In the genomic region with DNA sequence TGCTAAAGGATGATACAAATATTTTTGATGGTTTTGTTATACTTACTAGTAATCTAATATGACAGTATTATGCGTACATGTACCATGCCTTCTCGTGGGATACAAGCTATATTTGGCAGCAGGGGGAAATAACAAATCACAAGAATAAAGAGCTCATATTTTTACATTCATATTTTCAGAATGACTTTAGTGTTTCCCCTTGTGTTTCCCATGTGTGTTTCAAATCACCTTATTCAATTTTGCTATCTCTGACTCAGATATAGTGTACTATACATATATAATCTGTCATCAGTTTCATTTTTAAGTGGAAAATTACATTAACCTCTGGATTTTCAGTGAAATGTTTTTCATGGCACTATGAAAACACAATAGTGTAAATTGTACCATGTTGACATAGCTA, we compare ENCODE assay signal across 37 cellular contexts.
DNase-seq lines count a peak whose midpoint lies in the region; ATAC-seq, FAIRE-seq and TF ChIP-seq lines count a peak whose summit lies in the region.
"Had no signal": no experiment of that assay in that cellular context is flagged by ENCODE, and none has a peak within 500 bp of the region (broad histone marks: within the 10 kb centered on the region; RNA-seq: fewer than 3 reads in every experiment).

No MANE protein-coding gene starts in this region.

- no peaks in the 10 kb centered on the region for H3K9me3 Mint-ChIP-seq in activated T-helper 1 cell treated with anti-CD3 and anti-CD28 coated beads, Interleukin-12 subunit alpha, Interleukin-12 subunit beta, Interleukin-2, Interleukin-4 antibody, amounts not matched to agents 30 ng/mL and 10 ng/mL and 1 ng/mL, durations not matched to agents 14 hours and 24 hours and 36 hours
- H3K9me3 Mint-ChIP-seq: activated CD4-positive, alpha-beta T cell treated with anti-CD3 and anti-CD28 coated beads, Interleukin-2, amount 10 ng/mL, durations not matched to agents 7 days and 5 days; activated naive CD4-positive, alpha-beta T cell treated with anti-CD3 and anti-CD28 coated beads, Interleukin-2, amount 50 U/mL, for 24 hours; CD8-positive, alpha-beta memory T cell; H9; naive thymus-derived CD8-positive, alpha-beta T cell had no signal

- CTCF ChIA-PET in A549 (lab: Yijun Ruan, JAX) = no interaction called here

- H3K36me3 ChIP-seq in brain microvascular endothelial cell (replicated peaks) = no peaks in the 10 kb centered on the region
- H3K36me3 ChIP-seq: ascending aorta, cardiac muscle cell, colonic mucosa, gastrocnemius medialis, prostate gland, SJCRH30, suprapubic skin, upper lobe of left lung had no signal

- TF ChIP-seq CTCF in A549 (IDR thresholded peaks at IDR 0.05) = no peak
- no peak for TF ChIP-seq CTCF in brain microvascular endothelial cell (IDR thresholded peaks at IDR 0.05; ENCODE audit: low read depth, low read length, missing control alignments)

- intact Hi-C loops in activated T-helper 1 cell treated with anti-CD3 and anti-CD28 coated beads, Interleukin-12 subunit alpha, Interleukin-12 subunit beta, Interleukin-2, Interleukin-4 antibody, amounts not matched to agents 30 ng/mL and 10 ng/mL and 1 ng/mL, durations not matched to agents 14 hours and 24 hours and 36 hours (cut with micrococcal nuclease) = loop anchor here (1.0 to 10.0 kb wide), 3 partner anchors 9 to 346 kb away; a partner anchor contains a TSS

- TF ChIP-seq EP300 in A549 (IDR thresholded peaks at IDR 0.05) = no peak

- ATAC-seq in A549 (no peak), GM18499 (IDR thresholded peaks at IDR 0.05; ENCODE audit: insufficient read depth, unreplicated experiment) (peak; percentile 45), HG02610 (IDR thresholded peaks at IDR 0.05; ENCODE audit: unreplicated experiment) (peak; percentile 91), HG03432 (IDR thresholded peaks at IDR 0.05; ENCODE audit: unreplicated experiment) (peak; percentile 70)
- ATAC-seq: activated CD8-positive, alpha-beta memory T cell treated with anti-CD3 and anti-CD28 coated beads, Interleukin-2, amount 10 ng/mL, durations not matched to agents 7 days and 5 days; gastrocnemius medialis; HepG2; naive thymus-derived CD8-positive, alpha-beta T cell had no signal

- no peak overlapping the region for H3K4me2 ChIP-seq in A549

- no peaks in the 10 kb centered on the region for H3K27me3 Mint-ChIP-seq in activated T-helper 1 cell treated with anti-CD3 and anti-CD28 coated beads, Interleukin-12 subunit alpha, Interleukin-12 subunit beta, Interleukin-2, Interleukin-4 antibody, amounts not matched to agents 30 ng/mL and 10 ng/mL and 1 ng/mL, durations not matched to agents 14 hours and 24 hours and 36 hours (ENCODE audit: insufficient read depth)
- H3K27me3 Mint-ChIP-seq: activated CD4-positive, alpha-beta T cell treated with anti-CD3 and anti-CD28 coated beads, Interleukin-2, amount 10 ng/mL, durations not matched to agents 7 days and 5 days; activated CD8-positive, alpha-beta memory T cell treated with anti-CD3 and anti-CD28 coated beads, Interleukin-2, amount 10 ng/mL, durations not matched to agents 7 days and 5 days; activated naive CD4-positive, alpha-beta T cell treated with anti-CD3 and anti-CD28 coated beads, Interleukin-2, amount 50 U/mL, for 24 hours; CD8-positive, alpha-beta memory T cell; naive thymus-derived CD8-positive, alpha-beta T cell had no signal

- no peak for TF ChIP-seq RAD21 in A549 (conservative IDR thresholded peaks at IDR 0.05 in 1 of 2, IDR thresholded peaks at IDR 0.05 in 1 of 2)

- H3K4me1 ChIP-seq in A549 = no peaks in the 10 kb centered on the region
- H3K4me1 ChIP-seq: ascending aorta, colonic mucosa, gastrocnemius medialis, prostate gland, SJCRH30, suprapubic skin, upper lobe of left lung had no signal

- peak; percentile 49 for FAIRE-seq in A549 (lab: Jason Lieb, UNC)
- FAIRE-seq: GM12892, HepG2 had no signal

- no peak for TF ChIP-seq POLR2A in A549 (IDR thresholded peaks at IDR 0.05; ENCODE audit: low read length)

- in situ Hi-C loops in brain microvascular endothelial cell (cut with HindIII; ENCODE audit: low pct_ligation_motif_present, low sequenced_read_pairs) = no loop called here

- H3K4me3 Mint-ChIP-seq in activated T-helper 1 cell treated with anti-CD3 and anti-CD28 coated beads, Interleukin-12 subunit alpha, Interleukin-12 subunit beta, Interleukin-2, Interleukin-4 antibody, amounts not matched to agents 30 ng/mL and 10 ng/mL and 1 ng/mL, durations not matched to agents 14 hours and 24 hours and 36 hours = no peak overlapping the region
- H3K4me3 Mint-ChIP-seq: activated CD4-positive, alpha-beta T cell treated with anti-CD3 and anti-CD28 coated beads, Interleukin-2, amount 10 ng/mL, durations not matched to agents 7 days and 5 days; activated CD8-positive, alpha-beta memory T cell treated with anti-CD3 and anti-CD28 coated beads, Interleukin-2, amount 10 ng/mL, durations not matched to agents 7 days and 5 days; activated naive CD4-positive, alpha-beta T cell treated with anti-CD3 and anti-CD28 coated beads, Interleukin-2, amount 50 U/mL, for 24 hours; CD8-positive, alpha-beta memory T cell; H9; naive thymus-derived CD8-positive, alpha-beta T cell had no signal

- 90% methylated on average over 2 of the region's 2 CpGs for WGBS in A549 (ENCODE audit: missing lambda C conversion rate)

- no peak overlapping the region for H3K27ac ChIP-seq in A549
- no peak overlapping the region for H3K27ac ChIP-seq in brain microvascular endothelial cell
- H3K27ac ChIP-seq: ascending aorta, cardiac muscle cell, colonic mucosa, gastrocnemius medialis, prostate gland, SJCRH30, suprapubic skin, upper lobe of left lung, VCaP had no signal

- H3K4me1 Mint-ChIP-seq in activated T-helper 1 cell treated with anti-CD3 and anti-CD28 coated beads, Interleukin-12 subunit alpha, Interleukin-12 subunit beta, Interleukin-2, Interleukin-4 antibody, amounts not matched to agents 30 ng/mL and 10 ng/mL and 1 ng/mL, durations not matched to agents 14 hours and 24 hours and 36 hours (ENCODE audit: low read depth) = no peaks in the 10 kb centered on the region
- H3K4me1 Mint-ChIP-seq: activated CD4-positive, alpha-beta T cell treated with anti-CD3 and anti-CD28 coated beads, Interleukin-2, amount 10 ng/mL, durations not matched to agents 7 days and 5 days; activated naive CD4-positive, alpha-beta T cell treated with anti-CD3 and anti-CD28 coated beads, Interleukin-2, amount 50 U/mL, for 24 hours; CD8-positive, alpha-beta memory T cell; naive thymus-derived CD8-positive, alpha-beta T cell had no signal

- H3K9me3 ChIP-seq in A549 = no peaks in the 10 kb centered on the region
- H3K9me3 ChIP-seq: ascending aorta, colonic mucosa, gastrocnemius medialis, prostate gland, SJCRH30, suprapubic skin, upper lobe of left lung had no signal

- POLR2A ChIA-PET in A549 (lab: Yijun Ruan, JAX) = no interaction called here

- no peak overlapping the region for H3K4me3 ChIP-seq in A549
- H3K4me3 ChIP-seq in brain microvascular endothelial cell (ENCODE audit: low read depth, low read length) = no peak overlapping the region
- H3K4me3 ChIP-seq: ascending aorta, cardiac muscle cell, colonic mucosa, gastrocnemius medialis, lung, prostate gland, SJCRH30, suprapubic skin, upper lobe of left lung had no signal

- H3K27me3 ChIP-seq in brain microvascular endothelial cell (replicated peaks) = no peaks in the 10 kb centered on the region
- H3K27me3 ChIP-seq: ascending aorta, cardiac muscle cell, colonic mucosa, gastrocnemius medialis, SJCRH30, suprapubic skin, upper lobe of left lung had no signal

- H3K27ac Mint-ChIP-seq in activated T-helper 1 cell treated with anti-CD3 and anti-CD28 coated beads, Interleukin-12 subunit alpha, Interleukin-12 subunit beta, Interleukin-2, Interleukin-4 antibody, amounts not matched to agents 30 ng/mL and 10 ng/mL and 1 ng/mL, durations not matched to agents 14 hours and 24 hours and 36 hours = no peak overlapping the region
- H3K27ac Mint-ChIP-seq: activated CD4-positive, alpha-beta T cell treated with anti-CD3 and anti-CD28 coated beads, Interleukin-2, amount 10 ng/mL, durations not matched to agents 7 days and 5 days; activated CD8-positive, alpha-beta memory T cell treated with anti-CD3 and anti-CD28 coated beads, Interleukin-2, amount 10 ng/mL, durations not matched to agents 7 days and 5 days; activated naive CD4-positive, alpha-beta T cell treated with anti-CD3 and anti-CD28 coated beads, Interleukin-2, amount 50 U/mL, for 24 hours; CD8-positive, alpha-beta memory T cell; H9; naive thymus-derived CD8-positive, alpha-beta T cell had no signal

- no peak for DNase-seq in A549 (ENCODE audit: low read depth in 1 of 2, low spot score in 1 of 2)
- no peak for DNase-seq in anterior cingulate cortex (lab: John Stamatoyannopoulos, UW)
- DNase-seq in brain microvascular endothelial cell = no peak
- DNase-seq in activated T-helper 1 cell treated with anti-CD3 and anti-CD28 coated beads, Interleukin-12 subunit alpha, Interleukin-12 subunit beta, Interleukin-2, Interleukin-4 antibody, amounts not matched to agents 30 ng/mL and 10 ng/mL and 1 ng/mL, durations not matched to agents 14 hours and 24 hours and 36 hours (ENCODE audit: low spot score) = no peak
- no peak for DNase-seq in stimulated activated naive CD4-positive, alpha-beta T cell treated with Interleukin-2 at 50 U/mL for 16 hours (lab: John Stamatoyannopoulos, UW)
- DNase-seq: activated CD4-positive, alpha-beta T cell treated with anti-CD3 and anti-CD28 coated beads, Interleukin-2, amount 10 ng/mL, durations not matched to agents 7 days and 5 days; activated CD8-positive, alpha-beta memory T cell treated with anti-CD3 and anti-CD28 coated beads, Interleukin-2, amount 10 ng/mL, durations not matched to agents 7 days and 5 days; CD8-positive, alpha-beta memory T cell; colonic mucosa; DMS 273 treated with DMSO at 0.1 percent for 48 hours; effector CD4-positive, alpha-beta T cell; gastrocnemius medialis; H9; MM.1S; naive thymus-derived CD8-positive, alpha-beta T cell; NCI-H1105 treated with DMSO at 0.1 percent for 48 hours; NCI-H187 treated with DMSO at 0.1 percent for 48 hours; NCI-H2171 treated with DMSO at 0.1 percent for 48 hours; NCI-H510A; RPMI8226; SJCRH30; stimulated activated CD4-positive, alpha-beta T cell treated with anti-CD3 and anti-CD28 coated beads, Interleukin-4, amount 100 ng/mL, for 1 hour; SW 1271; T1000; upper lobe of left lung had no signal

- no peaks in the 10 kb centered on the region for H3K36me3 Mint-ChIP-seq in activated T-helper 1 cell treated with anti-CD3 and anti-CD28 coated beads, Interleukin-12 subunit alpha, Interleukin-12 subunit beta, Interleukin-2, Interleukin-4 antibody, amounts not matched to agents 30 ng/mL and 10 ng/mL and 1 ng/mL, durations not matched to agents 14 hours and 24 hours and 36 hours (ENCODE audit: low read depth)
- H3K36me3 Mint-ChIP-seq: CD8-positive, alpha-beta memory T cell; naive thymus-derived CD8-positive, alpha-beta T cell had no signal

TF ChIP-seq in A549, 52 proteins besides CTCF, POLR2A, EP300 and RAD21:
- no peak for TF ChIP-seq FOSB (CRISPR knock-in tag; IDR thresholded peaks at IDR 0.05)
TF ChIP-seq in A549: peak in this region for 0.

Comparison
In these comparisons a context has a peak if more than half of its experiments do, and no peak if none do; other contexts are left out.
1. ATAC-seq: peak in GM18499 (single experiment), HG02610 (single experiment) and HG03432 (single experiment); none in A549 (0 of 2).